1 cellular context compared by ENCODE assay signal in the genomic region with DNA sequence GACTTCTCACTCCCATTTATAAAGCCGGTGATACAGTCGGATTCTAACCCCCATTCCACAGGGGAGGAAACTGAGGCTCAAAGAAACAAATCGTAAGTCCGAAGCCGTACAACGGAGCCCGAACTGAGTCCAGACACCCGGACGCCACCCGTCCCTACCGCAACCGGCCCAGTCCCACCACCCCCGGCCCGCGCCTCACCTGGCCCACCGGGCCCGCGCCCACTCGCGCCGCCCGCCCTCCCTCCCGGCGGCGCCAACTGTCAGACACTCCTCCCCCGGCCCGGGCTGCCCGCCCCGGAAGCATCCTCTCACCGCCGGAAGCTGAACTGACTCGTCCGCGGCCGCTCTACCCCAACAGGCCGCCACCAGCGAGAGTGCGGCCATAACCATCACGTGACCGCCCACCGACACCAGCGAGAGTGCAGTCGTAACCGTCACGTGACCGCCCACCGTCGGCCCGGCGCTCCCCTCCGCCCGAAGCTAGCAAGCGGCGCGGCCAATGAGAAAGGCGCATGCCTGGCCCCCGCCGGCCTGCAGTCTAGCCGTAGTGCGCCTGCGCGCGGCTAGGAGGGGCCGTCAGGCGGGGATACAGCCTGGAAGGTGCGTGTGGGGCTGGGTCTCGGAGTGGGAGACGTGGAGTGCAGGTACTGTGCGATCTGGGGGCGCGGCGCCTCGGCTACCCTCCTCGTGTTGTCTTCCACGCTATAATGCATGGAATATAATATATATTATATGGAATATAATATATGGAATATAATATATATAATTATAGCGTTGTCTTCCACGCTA.
TF ChIP-seq lines count a peak whose summit lies in the region.

Gene C19orf47, minus strand, starts transcription at position 273 of the 789 bp plus-strand sequence. CDS start 6,540 bp downstream, outside the sequence.
Gene PLD3, plus strand, starts transcription at position 571 of the 789 bp plus-strand sequence. CDS start 17,789 bp downstream, outside the sequence.

TF ChIP-seq in HEK293, 187 proteins besides CTCF, POLR2A, EP300 and RAD21 (continued from another document and continues in another):
- peak; percentile 58; the same call in 1 of the 2 replicates for TF ChIP-seq ZNF280D (tag by site-specific recombination; IDR thresholded peaks at IDR 0.05)
- peak; percentile 94 for TF ChIP-seq ZXDB (tag by site-specific recombination; IDR thresholded peaks at IDR 0.05)
- no peak; the same call in 1 of the 2 replicates for TF ChIP-seq ZNF585B (tag by site-specific recombination; IDR thresholded peaks at IDR 0.05)
- peak; percentile 56; the same call in 1 of the 2 replicates for TF ChIP-seq ZNF391 (tag by site-specific recombination; IDR thresholded peaks at IDR 0.05; ENCODE audit: borderline replicate concordance, low read depth)
- TF ChIP-seq ZNF670 (tag by site-specific recombination; IDR thresholded peaks at IDR 0.05; ENCODE audit: low read depth) = no peak
- TF ChIP-seq ZNF24 (tag by site-specific recombination; IDR thresholded peaks at IDR 0.05) = peak; percentile 100
- TF ChIP-seq ZNF202 (tag by site-specific recombination; IDR thresholded peaks at IDR 0.05; ENCODE audit: borderline replicate concordance) = no peak
- TF ChIP-seq GLI4 (tag by site-specific recombination; IDR thresholded peaks at IDR 0.05) = no peak
- peak; percentile 99 for TF ChIP-seq ZNF548 (tag by site-specific recombination; IDR thresholded peaks at IDR 0.05)
- TF ChIP-seq ZNF221 (tag by site-specific recombination; IDR thresholded peaks at IDR 0.05; ENCODE audit: borderline replicate concordance) = peak; percentile 95; the same call in 1 of the 2 replicates
- TF ChIP-seq REPIN1 (tag by site-specific recombination; IDR thresholded peaks at IDR 0.05; ENCODE audit: low read depth) = peak; percentile 93; the same call in 1 of the 2 replicates
- TF ChIP-seq, protein P1, sequence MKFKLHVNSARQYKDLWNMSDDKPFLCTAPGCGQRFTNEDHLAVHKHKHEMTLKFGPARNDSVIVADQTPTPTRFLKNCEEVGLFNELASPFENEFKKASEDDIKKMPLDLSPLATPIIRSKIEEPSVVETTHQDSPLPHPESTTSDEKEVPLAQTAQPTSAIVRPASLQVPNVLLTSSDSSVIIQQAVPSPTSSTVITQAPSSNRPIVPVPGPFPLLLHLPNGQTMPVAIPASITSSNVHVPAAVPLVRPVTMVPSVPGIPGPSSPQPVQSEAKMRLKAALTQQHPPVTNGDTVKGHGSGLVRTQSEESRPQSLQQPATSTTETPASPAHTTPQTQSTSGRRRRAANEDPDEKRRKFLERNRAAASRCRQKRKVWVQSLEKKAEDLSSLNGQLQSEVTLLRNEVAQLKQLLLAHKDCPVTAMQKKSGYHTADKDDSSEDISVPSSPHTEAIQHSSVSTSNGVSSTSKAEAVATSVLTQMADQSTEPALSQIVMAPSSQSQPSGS (tag by site-specific recombination; IDR thresholded peaks at IDR 0.05; ENCODE audit: low read depth) = 0 out of 2 replicates have a peak, but pooled peaks have one; percentile 32
- peak; percentile 99 for TF ChIP-seq GLIS2 (tag by site-specific recombination; IDR thresholded peaks at IDR 0.05)
- peak; percentile 79 for TF ChIP-seq ZBTB21 (tag by site-specific recombination; IDR thresholded peaks at IDR 0.05)
- TF ChIP-seq ZNF2 (tag by site-specific recombination; IDR thresholded peaks at IDR 0.05) = no peak; the same call in 1 of the 2 replicates
- no peak for TF ChIP-seq MZF1 (tag by site-specific recombination; IDR thresholded peaks at IDR 0.05; ENCODE audit: borderline replicate concordance)
- peak; percentile 53 for TF ChIP-seq ZBTB8A (tag by site-specific recombination; IDR thresholded peaks at IDR 0.05)
- TF ChIP-seq, protein P2, sequence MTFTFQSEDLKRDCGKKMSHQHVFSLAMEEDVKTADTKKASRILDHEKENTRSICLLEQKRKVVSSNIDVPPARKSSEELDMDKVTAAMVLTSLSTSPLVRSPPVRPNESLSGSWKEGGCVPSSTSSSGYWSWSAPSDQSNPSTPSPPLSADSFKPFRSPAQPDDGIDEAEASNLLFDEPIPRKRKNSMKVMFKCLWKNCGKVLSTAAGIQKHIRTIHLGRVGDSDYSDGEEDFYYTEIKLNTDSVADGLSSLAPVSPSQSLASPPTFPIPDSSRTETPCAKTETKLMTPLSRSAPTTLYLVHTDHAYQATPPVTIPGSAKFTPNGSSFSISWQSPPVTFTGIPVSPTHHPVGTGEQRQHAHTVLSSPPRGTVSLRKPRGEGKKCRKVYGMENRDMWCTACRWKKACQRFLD (tag by site-specific recombination; IDR thresholded peaks at IDR 0.05) = no peak
- peak; percentile 99 for TF ChIP-seq SP2 (tag by site-specific recombination; IDR thresholded peaks at IDR 0.05)
- TF ChIP-seq ZNF132 (tag by site-specific recombination; IDR thresholded peaks at IDR 0.05; ENCODE audit: borderline replicate concordance) = no peak
- peak; percentile 60 for TF ChIP-seq ZNF398 (tag by site-specific recombination; IDR thresholded peaks at IDR 0.05)
- no peak for TF ChIP-seq SCRT1 (tag by site-specific recombination; IDR thresholded peaks at IDR 0.05; ENCODE audit: borderline replicate concordance)
- TF ChIP-seq, protein P3, sequence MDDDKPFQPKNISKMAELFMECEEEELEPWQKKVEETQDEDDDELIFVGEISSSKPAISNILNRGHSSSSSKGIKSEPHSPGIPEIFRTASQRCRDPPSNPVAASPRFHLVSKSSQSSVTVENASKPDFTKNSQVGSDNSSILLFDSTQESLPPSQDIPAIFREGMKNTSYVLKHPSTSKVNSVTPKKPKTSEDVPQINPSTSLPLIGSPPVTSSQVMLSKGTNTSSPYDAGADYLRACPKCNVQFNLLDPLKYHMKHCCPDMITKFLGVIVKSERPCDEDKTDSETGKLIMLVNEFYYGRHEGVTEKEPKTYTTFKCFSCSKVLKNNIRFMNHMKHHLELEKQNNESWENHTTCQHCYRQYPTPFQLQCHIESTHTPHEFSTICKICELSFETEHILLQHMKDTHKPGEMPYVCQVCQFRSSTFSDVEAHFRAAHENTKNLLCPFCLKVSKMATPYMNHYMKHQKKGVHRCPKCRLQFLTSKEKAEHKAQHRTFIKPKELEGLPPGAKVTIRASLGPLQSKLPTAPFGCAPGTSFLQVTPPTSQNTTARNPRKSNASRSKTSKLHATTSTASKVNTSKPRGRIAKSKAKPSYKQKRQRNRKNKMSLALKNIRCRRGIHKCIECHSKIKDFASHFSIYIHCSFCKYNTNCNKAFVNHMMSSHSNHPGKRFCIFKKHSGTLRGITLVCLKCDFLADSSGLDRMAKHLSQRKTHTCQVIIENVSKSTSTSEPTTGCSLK (tag by site-specific recombination; IDR thresholded peaks at IDR 0.05) = no peak
- no peak for TF ChIP-seq ZNF549 (tag by site-specific recombination; IDR thresholded peaks at IDR 0.05)
- no peak for TF ChIP-seq ZNF830 (tag by site-specific recombination; IDR thresholded peaks at IDR 0.05; ENCODE audit: low read depth)
- no peak for TF ChIP-seq ZNF248 (tag by site-specific recombination; IDR thresholded peaks at IDR 0.05)
- TF ChIP-seq ZNF664 (tag by site-specific recombination; IDR thresholded peaks at IDR 0.05) = no peak; the same call in 1 of the 2 replicates
- TF ChIP-seq, protein P4, sequence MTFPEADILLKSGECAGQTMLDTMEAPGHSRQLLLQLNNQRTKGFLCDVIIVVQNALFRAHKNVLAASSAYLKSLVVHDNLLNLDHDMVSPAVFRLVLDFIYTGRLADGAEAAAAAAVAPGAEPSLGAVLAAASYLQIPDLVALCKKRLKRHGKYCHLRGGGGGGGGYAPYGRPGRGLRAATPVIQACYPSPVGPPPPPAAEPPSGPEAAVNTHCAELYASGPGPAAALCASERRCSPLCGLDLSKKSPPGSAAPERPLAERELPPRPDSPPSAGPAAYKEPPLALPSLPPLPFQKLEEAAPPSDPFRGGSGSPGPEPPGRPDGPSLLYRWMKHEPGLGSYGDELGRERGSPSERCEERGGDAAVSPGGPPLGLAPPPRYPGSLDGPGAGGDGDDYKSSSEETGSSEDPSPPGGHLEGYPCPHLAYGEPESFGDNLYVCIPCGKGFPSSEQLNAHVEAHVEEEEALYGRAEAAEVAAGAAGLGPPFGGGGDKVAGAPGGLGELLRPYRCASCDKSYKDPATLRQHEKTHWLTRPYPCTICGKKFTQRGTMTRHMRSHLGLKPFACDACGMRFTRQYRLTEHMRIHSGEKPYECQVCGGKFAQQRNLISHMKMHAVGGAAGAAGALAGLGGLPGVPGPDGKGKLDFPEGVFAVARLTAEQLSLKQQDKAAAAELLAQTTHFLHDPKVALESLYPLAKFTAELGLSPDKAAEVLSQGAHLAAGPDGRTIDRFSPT (tag by site-specific recombination; IDR thresholded peaks at IDR 0.05) = no peak; the same call in 1 of the 2 replicates
- no peak; the same call in 1 of the 2 replicates for TF ChIP-seq ZNF335 (tag by site-specific recombination; conservative IDR thresholded peaks at IDR 0.05)
- peak; percentile 91 for TF ChIP-seq ZNF629 (tag by site-specific recombination; IDR thresholded peaks at IDR 0.05)
- TF ChIP-seq ZBTB17 (tag by site-specific recombination; IDR thresholded peaks at IDR 0.05) = peak; percentile 87
- TF ChIP-seq, protein P5, sequence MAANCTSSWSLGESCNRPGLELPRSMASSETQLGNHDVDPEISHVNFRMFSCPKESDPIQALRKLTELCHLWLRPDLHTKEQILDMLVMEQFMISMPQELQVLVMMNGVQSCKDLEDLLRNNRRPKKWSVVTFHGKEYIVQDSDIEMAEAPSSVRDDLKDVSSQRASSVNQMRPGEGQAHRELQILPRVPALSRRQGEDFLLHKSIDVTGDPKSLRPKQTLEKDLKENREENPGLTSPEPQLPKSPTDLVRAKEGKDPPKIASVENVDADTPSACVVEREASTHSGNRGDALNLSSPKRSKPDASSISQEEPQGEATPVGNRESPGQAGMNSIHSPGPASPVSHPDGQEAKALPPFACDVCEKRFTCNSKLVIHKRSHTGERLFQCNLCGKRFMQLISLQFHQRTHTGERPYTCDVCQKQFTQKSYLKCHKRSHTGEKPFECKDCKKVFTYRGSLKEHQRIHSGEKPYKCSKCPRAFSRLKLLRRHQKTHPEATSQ (tag by site-specific recombination; IDR thresholded peaks at IDR 0.05) = peak; percentile 87
- no peak for TF ChIP-seq AEBP2 (tag by site-specific recombination; IDR thresholded peaks at IDR 0.05; ENCODE audit: borderline replicate concordance)
- TF ChIP-seq, protein P6, sequence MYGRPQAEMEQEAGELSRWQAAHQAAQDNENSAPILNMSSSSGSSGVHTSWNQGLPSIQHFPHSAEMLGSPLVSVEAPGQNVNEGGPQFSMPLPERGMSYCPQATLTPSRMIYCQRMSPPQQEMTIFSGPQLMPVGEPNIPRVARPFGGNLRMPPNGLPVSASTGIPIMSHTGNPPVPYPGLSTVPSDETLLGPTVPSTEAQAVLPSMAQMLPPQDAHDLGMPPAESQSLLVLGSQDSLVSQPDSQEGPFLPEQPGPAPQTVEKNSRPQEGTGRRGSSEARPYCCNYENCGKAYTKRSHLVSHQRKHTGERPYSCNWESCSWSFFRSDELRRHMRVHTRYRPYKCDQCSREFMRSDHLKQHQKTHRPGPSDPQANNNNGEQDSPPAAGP (tag by site-specific recombination; IDR thresholded peaks at IDR 0.05) = peak; percentile 90
- no peak; the same call in 1 of the 2 replicates for TF ChIP-seq ZNF223 (tag by site-specific recombination; IDR thresholded peaks at IDR 0.05)
- TF ChIP-seq ZNF654 (tag by site-specific recombination; IDR thresholded peaks at IDR 0.05; ENCODE audit: low read depth) = no peak
